In the genomic region with DNA sequence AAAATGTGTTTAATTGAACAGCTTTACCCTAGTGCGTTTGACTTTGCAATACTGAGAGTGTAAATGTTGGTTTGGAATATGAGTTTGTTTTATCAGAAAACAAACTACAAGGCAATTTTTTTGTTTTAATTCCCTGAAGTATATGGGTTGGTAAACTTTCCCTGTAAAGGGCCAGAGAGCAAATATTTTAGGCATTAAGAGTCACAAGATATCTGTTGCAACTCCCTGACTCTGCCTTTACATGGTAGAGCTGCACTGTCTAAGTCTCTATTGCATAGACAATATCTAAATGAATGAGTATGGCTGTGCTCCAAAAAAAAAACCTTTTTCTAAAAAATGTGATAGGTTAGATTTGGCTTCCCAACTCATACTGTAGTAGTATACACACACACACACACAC, we compare ENCODE assay signal across 23 cellular contexts.
"Had no signal": no experiment of that assay in that cellular context is flagged by ENCODE, and none has a peak within 500 bp of the region (broad histone marks: within the 10 kb centered on the region; RNA-seq: fewer than 3 reads in every experiment).

No MANE protein-coding gene starts in this region.

- DNase-seq: Kasumi-1, MM.1S, NCI-H1092 treated with DMSO at 0.1 percent for 48 hours, NCI-H1436, NCI-H187, NCI-H2029, NCI-H2081 treated with DMSO at 0.1 percent for 48 hours, NCI-H2171, NCI-H226, NCI-H446, NCI-H510A, NCI-H524 treated with DMSO at 0.1 percent for 48 hours, NCI-H69, NCI-H774, Right ventricle myocardium superior, RPMI8226, SIG-M5 had no signal

- H3K27me3 Mint-ChIP-seq: IgD-negative memory B cell had no signal

- H3K27ac ChIP-seq: HL-60, KMS-11, SJSA1, SK-N-MC had no signal

- H3K27me3 ChIP-seq: SJSA1 had no signal

- H3K9me3 Mint-ChIP-seq: IgD-negative memory B cell had no signal

- H3K4me3 Mint-ChIP-seq: IgD-negative memory B cell had no signal

- H3K36me3 Mint-ChIP-seq: IgD-negative memory B cell had no signal

- H3K4me1 Mint-ChIP-seq: IgD-negative memory B cell had no signal

- H3K27ac Mint-ChIP-seq: IgD-negative memory B cell had no signal

- H3K4me3 ChIP-seq: K562, SJSA1, SK-N-MC had no signal

- H3K9me3 ChIP-seq: SJSA1 had no signal

- H3K4me1 ChIP-seq: SJSA1 had no signal

- H3K36me3 ChIP-seq: SJSA1 had no signal
